35 cellular contexts compared by ENCODE assay signal in genomic region chr4:136461533-136461932, GRCh38.
"Had no signal": no experiment of that assay in that cellular context is flagged by ENCODE, and none has a peak within 500 bp of the region (broad histone marks: within the 10 kb centered on the region; RNA-seq: fewer than 3 reads in every experiment).

No MANE protein-coding gene starts in this region.

- H3K9me3 ChIP-seq: MG63 had no signal

- H3K36me3 ChIP-seq: MG63 had no signal

- H3K4me3 ChIP-seq: MG63 had no signal

- DNase-seq: Karpas-422, Kasumi-1, MG63, MM.1S, MV-4-11, NCI-H1048, NCI-H1092, NCI-H1092 treated with DMSO at 0.1 percent for 48 hours, NCI-H1105, NCI-H1105 treated with DMSO at 0.1 percent for 48 hours, NCI-H1417, NCI-H1417 treated with DMSO at 0.1 percent for 48 hours, NCI-H1436, NCI-H1436 treated with DMSO at 0.1 percent for 48 hours, NCI-H146, NCI-H1694, NCI-H1694 treated with DMSO at 0.1 percent for 48 hours, NCI-H187, NCI-H187 treated with DMSO at 0.1 percent for 48 hours, NCI-H1930, NCI-H2029, NCI-H2029 treated with DMSO at 0.1 percent for 48 hours, NCI-H2081, NCI-H2081 treated with DMSO at 0.1 percent for 48 hours, NCI-H2107, NCI-H2171, NCI-H2171 treated with DMSO at 0.1 percent for 48 hours, NCI-H2227 treated with DMSO at 0.1 percent for 48 hours, NCI-H226, NCI-H345, NCI-H446, NCI-H446 treated with DMSO at 0.1 percent for 48 hours, NCI-H510A, NCI-H510A treated with DMSO at 0.1 percent for 48 hours, NCI-H524 treated with DMSO at 0.1 percent for 48 hours had no signal

- H3K27me3 ChIP-seq: MG63 had no signal
